In the genomic region with DNA sequence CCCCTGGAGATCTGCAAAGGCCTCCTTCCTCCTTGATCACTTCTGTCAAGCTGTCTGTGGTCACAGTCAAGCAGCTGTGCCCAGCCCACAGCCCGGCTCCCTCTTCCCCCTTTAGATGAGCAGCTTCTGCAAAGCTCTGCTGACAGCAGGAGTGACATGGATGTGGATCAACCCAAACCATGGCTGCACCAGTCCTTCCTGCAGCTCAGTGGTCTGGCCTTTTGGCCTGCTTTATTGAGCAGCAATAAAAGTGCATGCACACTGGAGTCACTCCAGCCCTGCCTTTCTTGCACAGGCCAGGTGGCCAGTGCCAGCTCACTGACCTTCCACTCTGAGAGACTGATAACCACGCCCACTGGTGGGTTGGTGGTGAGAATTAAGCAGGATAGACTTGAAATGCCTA, we compare ENCODE assay signal across 1 cellular context.
TF ChIP-seq lines count a peak whose summit lies in the region.

No MANE protein-coding gene starts in this region.

TF ChIP-seq in IMR-90, 13 proteins besides CTCF, POLR2A, EP300 and RAD21 (continued from another document):
- no peak for TF ChIP-seq FOS (IDR thresholded peaks at IDR 0.05; ENCODE audit: low read depth, low read length)
